In genomic region chr20:36368400-36368799, GRCh38 we compare ENCODE assay signal across 22 cellular contexts.
A peak's percentile ranks its signal among the peaks of the same experiment; 100 is the strongest.
DNase-seq lines count a peak whose midpoint lies in the region; ATAC-seq, FAIRE-seq and TF ChIP-seq lines count a peak whose summit lies in the region.
"Had no signal": no experiment of that assay in that cellular context is flagged by ENCODE, and none has a peak within 500 bp of the region (broad histone marks: within the 10 kb centered on the region; RNA-seq: fewer than 3 reads in every experiment).

No MANE protein-coding gene starts in this region.

- no peak overlapping the region for H3K9ac ChIP-seq in K562 (ENCODE audit: insufficient read depth in 1 of 2, low read depth in 2 of 2, low read length in 2 of 2)

- H3K27me3 ChIP-seq in K562 (ENCODE audit: control insufficient read depth in 2 of 2, insufficient read depth in 2 of 2, low read length in 2 of 2): peaks cover 18 to 58% of the 10 kb centered on the region in 2 experiments

- TF ChIP-seq CTCF in K562 (IDR thresholded peaks at IDR 0.05 in 2 of 3, conservative IDR thresholded peaks at IDR 0.05 in 1 of 3; ENCODE audit: insufficient read depth in 2 of 3, low read depth in 1 of 3, low read length in 3 of 3): no peak

- intact Hi-C loops in K562 (cut with micrococcal nuclease): no loop called here

- no peak overlapping the region for H3K4me3 ChIP-seq in K562

- no peak for TF ChIP-seq RAD21 in K562 (CRISPR knock-in tag; conservative IDR thresholded peaks at IDR 0.05 in 1 of 2, IDR thresholded peaks at IDR 0.05 in 1 of 2)

- DNase-seq in DMS 273 (lab: John Stamatoyannopoulos, UW; ENCODE audit: unreplicated experiment) (peak; percentile 38), DMS 273 treated with DMSO at 0.1 percent for 48 hours (lab: John Stamatoyannopoulos, UW) (no peak), G401 (ENCODE audit: low spot score) (peak; percentile 9), NCI-H146 treated with DMSO at 0.1 percent for 48 hours (lab: John Stamatoyannopoulos, UW; ENCODE audit: unreplicated experiment) (peak; percentile 56), K562 (ENCODE audit: extremely low read depth in 1 of 4, low spot score in 3 of 4) (peak; percentile 32 to 42 (median 37)), DMS53 treated with DMSO at 0.1 percent for 48 hours (lab: John Stamatoyannopoulos, UW; ENCODE audit: unreplicated experiment) (no peak)
- DNase-seq: AML-193, GF-D8, GOT3, HFFc6, NCI-H1105, NCI-H187 treated with DMSO at 0.1 percent for 48 hours, NCI-H2171, NCI-H446 treated with DMSO at 0.1 percent for 48 hours, SW 1271 had no signal

- H3K27ac ChIP-seq in K562 (ENCODE audit: extremely low read depth, low read depth, low read length): no peak overlapping the region
- H3K27ac ChIP-seq: 22Rv1, C4-2B had no signal

- FAIRE-seq in K562 (lab: Jason Lieb, UNC): peak; percentile 61
- FAIRE-seq: D721Med, RCC 7860 had no signal

- no peaks in the 10 kb centered on the region for H3K36me3 ChIP-seq in K562 (ENCODE audit: control insufficient read depth, insufficient read depth, low read length)

- POLR2A ChIA-PET in K562 (lab: Yijun Ruan, JAX): interaction anchor here (0.6 to 1.0 kb wide), 3 partner anchors 19 to 1039 kb away, joined by 3 to 5 read pairs (median 3); no protein-coding TSS in a partner anchor

- no peak overlapping the region for H2AFZ ChIP-seq in K562 (ENCODE audit: low read depth, low read length)

- no peak overlapping the region for H3K4me2 ChIP-seq in K562 (ENCODE audit: insufficient read depth, low read length)

- in situ Hi-C loops in G401 (cut with HindIII; ENCODE audit: low sequenced_read_pairs): no loop called here
- in situ Hi-C loops in K562 (cut with MboI): no loop called here

- 2% methylated on average over 6 of the region's 6 CpGs for WGBS in K562 (ENCODE audit: insufficient coverage, low coverage, missing lambda C conversion rate)

- TF ChIP-seq EP300 in K562 (IDR thresholded peaks at IDR 0.05; ENCODE audit: low read length): no peak

- CTCF ChIA-PET in K562 (lab: Yijun Ruan, JAX; ENCODE audit: low intra/inter-chr PET ratio): no interaction called here

- BruUV-seq in K562 (replicated peaks; lab: Mats Ljungman, UMichigan): no TSS peak

- H4K20me1 ChIP-seq in K562 (replicated peaks; ENCODE audit: control insufficient read depth, insufficient read depth, low read length): peaks cover 8% of the 10 kb centered on the region; the same call in 1 of the 2 replicates

- no peak for TF ChIP-seq POLR2A in K562 (conservative IDR thresholded peaks at IDR 0.05)

- H3K9me3 ChIP-seq in K562 (replicated peaks; ENCODE audit: control insufficient read depth, insufficient read depth, low read depth, low read length): no peaks in the 10 kb centered on the region

- no peaks in the 10 kb centered on the region for H3K9me1 ChIP-seq in K562 (ENCODE audit: control insufficient read depth, insufficient read depth, low read length)

- peak; percentile 53 for ATAC-seq in K562
- no peak for ATAC-seq in GM18517 (IDR thresholded peaks at IDR 0.05; ENCODE audit: unreplicated experiment)
- no peak for ATAC-seq in GM21360 (IDR thresholded peaks at IDR 0.05; ENCODE audit: unreplicated experiment)
- ATAC-seq: Right ventricle myocardium inferior had no signal

- peaks cover 0 to 8% of the 10 kb centered on the region in 2 experiments; a peak in 2 of 5 replicates for H3K4me1 ChIP-seq in K562 (replicated peaks in 1 of 2; ENCODE audit: control insufficient read depth in 2 of 2, insufficient read depth in 2 of 2, low read length in 2 of 2)

- H3K79me2 ChIP-seq in K562 (ENCODE audit: control insufficient read depth, insufficient read depth, low read length): no peaks in the 10 kb centered on the region

TF ChIP-seq in K562, 482 proteins besides CTCF, POLR2A, EP300 and RAD21:
- TF ChIP-seq POLR2H (tag; IDR thresholded peaks at IDR 0.05; ENCODE audit: low read depth) (no peak), SMAD4 (CRISPR knock-in tag; conservative IDR thresholded peaks at IDR 0.05) (peak; percentile 63), ZNF444 (CRISPR knock-in tag; IDR thresholded peaks at IDR 0.05) (no peak), CBFA2T3 (IDR thresholded peaks at IDR 0.05) (peak; percentile 63), OTX1 (CRISPR knock-in tag; IDR thresholded peaks at IDR 0.05) (no peak), HCFC1 (IDR thresholded peaks at IDR 0.05; ENCODE audit: low read depth, low read length) (no peak), TEAD4 (IDR thresholded peaks at IDR 0.05; ENCODE audit: low read length) (peak; percentile 49), TEAD4 (CRISPR knock-in tag; IDR thresholded peaks at IDR 0.05; ENCODE audit: borderline replicate concordance) (no peak), TCF3 (CRISPR knock-in tag; IDR thresholded peaks at IDR 0.05) (peak; percentile 66), PTRF (tag; IDR thresholded peaks at IDR 0.05) (no peak), TAL1 (IDR thresholded peaks at IDR 0.05) (peak; percentile 40; the same call in 1 of the 2 replicates), NR2C2 (CRISPR knock-in tag; IDR thresholded peaks at IDR 0.05) (no peak), NR2C2 (tag; IDR thresholded peaks at IDR 0.05) (no peak), ARID1B (IDR thresholded peaks at IDR 0.05) (0 out of 2 replicates have a peak, but pooled peaks have one; percentile 13), CBFA2T2 (conservative IDR thresholded peaks at IDR 0.05) (peak; percentile 46; the same call in 1 of the 2 replicates)

Comparison
In these comparisons a context has a peak if more than half of its experiments do, and no peak if none do; other contexts are left out.
1. DNase-seq: peak in DMS 273 (single experiment), G401 (single experiment), NCI-H146 treated with DMSO at 0.1 percent for 48 hours (single experiment) and K562 (4 of 4); none in DMS 273 treated with DMSO at 0.1 percent for 48 hours (single experiment) and DMS53 treated with DMSO at 0.1 percent for 48 hours (single experiment).